22 cellular contexts compared by ENCODE assay signal in the genomic region with DNA sequence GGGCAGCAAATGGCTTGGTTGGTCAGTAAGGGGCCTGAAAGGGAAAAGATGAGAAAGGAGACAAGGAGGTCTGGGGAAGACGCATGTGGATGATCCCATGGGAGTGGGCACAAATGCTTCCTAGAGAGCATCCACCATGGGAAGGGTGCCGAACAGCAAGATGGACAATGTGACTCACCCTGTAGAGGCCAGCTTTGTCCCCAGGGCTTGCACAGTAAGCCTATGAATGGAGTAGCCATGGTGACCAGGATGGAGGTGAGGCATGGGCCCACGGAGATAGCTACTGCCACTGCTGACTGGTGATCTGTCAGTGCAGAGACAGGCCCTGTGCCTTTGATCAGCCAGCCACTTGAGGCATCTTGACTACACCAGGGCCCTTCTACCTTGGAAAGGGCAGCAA.
"Had no signal": no experiment of that assay in that cellular context is flagged by ENCODE, and none has a peak within 500 bp of the region (broad histone marks: within the 10 kb centered on the region; RNA-seq: fewer than 3 reads in every experiment).

No MANE protein-coding gene starts in this region.

- H3K27me3 Mint-ChIP-seq: natural killer cell treated with Interleukin-12 subunit alpha and Interleukin-12 subunit beta and Interleukin-15 and Interleukin-18, amount 100 ng/mL, for 72 hours had no signal

- ATAC-seq: left ventricle myocardium superior; lower lobe of right lung; natural killer cell treated with Interleukin-12 subunit alpha and Interleukin-12 subunit beta and Interleukin-15 and Interleukin-18, amount 100 ng/mL, for 72 hours; pancreas; right lobe of liver had no signal

- H3K27ac ChIP-seq: esophagus squamous epithelium, lower lobe of right lung, neutrophil, pancreas, right lobe of liver, stomach, thyroid gland, vagina had no signal

- H3K4me3 ChIP-seq: esophagus squamous epithelium, lower lobe of right lung, pancreas, right lobe of liver, smooth muscle cell, stomach, thyroid gland, vagina had no signal

- H3K36me3 Mint-ChIP-seq: immature natural killer cell; natural killer cell treated with Interleukin-12 subunit alpha and Interleukin-12 subunit beta and Interleukin-15 and Interleukin-18, amount 100 ng/mL, for 72 hours had no signal

- H3K27ac Mint-ChIP-seq: natural killer cell treated with Interleukin-12 subunit alpha and Interleukin-12 subunit beta and Interleukin-15 and Interleukin-18, amount 100 ng/mL, for 72 hours had no signal

- H3K9me3 Mint-ChIP-seq: immature natural killer cell; natural killer cell treated with Interleukin-12 subunit alpha and Interleukin-12 subunit beta and Interleukin-15 and Interleukin-18, amount 100 ng/mL, for 72 hours; neural crest cell had no signal

- DNase-seq: effector CD8-positive, alpha-beta T cell; esophagus squamous epithelium; foreskin melanocyte; glutamatergic neuron; hypothalamus; immature natural killer cell; left ventricle myocardium superior; lower lobe of right lung; pancreas; right lobe of liver; stimulated activated CD4-positive, alpha-beta T cell treated with anti-CD3 and anti-CD28 coated beads, Interleukin-12 subunit alpha, Interleukin-12 subunit beta, amount 100 ng/mL, for 4 hours; stimulated activated CD4-positive, alpha-beta T cell treated with anti-CD3 and anti-CD28 coated beads, Interleukin-1b, Interleukin-23, amount 100 ng/mL, for 48 hours; stimulated activated CD4-positive, alpha-beta T cell treated with anti-CD3 and anti-CD28 coated beads, Interleukin-4, amount 100 ng/mL, for 1 hour; stimulated activated CD8-positive, alpha-beta memory T cell treated with anti-CD3 and anti-CD28 coated beads, Interleukin-4, amount 100 ng/mL, for 48 hours; stimulated activated naive CD4-positive, alpha-beta T cell treated with Interleukin-2 at 50 U/mL for 16 hours; stomach; thyroid gland had no signal

- H3K4me3 Mint-ChIP-seq: immature natural killer cell; natural killer cell treated with Interleukin-12 subunit alpha and Interleukin-12 subunit beta and Interleukin-15 and Interleukin-18, amount 100 ng/mL, for 72 hours; neural crest cell had no signal
